In the genomic region with DNA sequence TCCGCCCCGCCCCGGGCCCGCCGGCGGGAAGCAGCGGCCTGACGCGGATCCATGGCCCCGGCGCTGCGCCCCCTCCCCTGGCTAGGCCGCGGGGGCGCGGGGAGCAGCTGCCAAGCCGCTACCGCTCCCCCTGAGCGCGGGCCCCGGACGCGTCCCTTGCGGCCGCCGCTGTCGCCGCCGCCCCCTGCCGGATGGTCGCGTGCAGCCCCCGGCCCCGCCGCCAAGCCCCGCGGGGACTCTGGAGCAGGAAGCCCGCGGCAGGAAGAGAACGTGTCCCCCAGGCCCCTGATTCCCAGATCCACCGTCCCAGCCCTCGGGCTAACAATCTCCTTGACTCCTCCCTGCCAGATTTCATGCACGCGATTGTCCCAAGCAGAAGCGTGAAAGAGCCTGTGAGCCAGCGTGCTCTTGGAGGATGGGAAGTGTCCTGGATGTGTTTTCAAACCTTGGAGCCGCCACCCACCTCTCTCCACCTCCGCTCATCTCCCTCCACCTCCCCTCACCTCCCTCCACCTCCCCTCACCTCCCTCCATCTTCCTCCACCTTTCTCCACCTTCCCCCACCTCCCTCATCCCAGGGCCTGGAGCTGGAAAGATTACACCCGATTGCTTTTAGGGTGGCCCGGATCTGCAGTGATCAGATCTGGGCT, we compare ENCODE assay signal across 1 cellular context.
TF ChIP-seq lines count a peak whose summit lies in the region.

No MANE protein-coding gene starts in this region.

TF ChIP-seq in K562, 482 proteins besides CTCF, POLR2A, EP300 and RAD21 (continued from another document and continues in another):
- TF ChIP-seq POLR2AphosphoS5 (IDR thresholded peaks at IDR 0.05; ENCODE audit: control insufficient read depth, insufficient read depth, low read depth, low read length) (peak; percentile 54; the same call in 1 of the 2 replicates), GATAD2B (IDR thresholded peaks at IDR 0.05; ENCODE audit: borderline replicate concordance) (peak; percentile 84), YY1 (IDR thresholded peaks at IDR 0.05; ENCODE audit: borderline replicate concordance in 1 of 3, control insufficient read depth in 1 of 3, extremely low read depth in 1 of 3, insufficient read depth in 3 of 3, insufficient read length in 1 of 3, insufficient replicate concordance in 2 of 3, low read depth in 1 of 3, low read length in 2 of 3) (peak in 1 of 3 experiments; percentile 41), BHLHE40 (IDR thresholded peaks at IDR 0.05; ENCODE audit: low read length) (peak; percentile 64; the same call in 1 of the 2 replicates), KDM1A (IDR thresholded peaks at IDR 0.05) (peak in 1 of 2 experiments; percentile 51; a peak in 2 of 4 replicates), GATA2 (CRISPR knock-in tag; IDR thresholded peaks at IDR 0.05) (0 out of 2 replicates have a peak, but pooled peaks have one; percentile 14), NONO (IDR thresholded peaks at IDR 0.05; ENCODE audit: low read depth in 2 of 2, low read length in 1 of 2) (0 out of 4 replicates have a peak, but pooled peaks of 1 of the 2 experiments have one; percentile 70), TAF1 (IDR thresholded peaks at IDR 0.05; ENCODE audit: control insufficient read depth, extremely low read depth, insufficient read depth, low read length, severe bottlenecking) (peak; percentile 48), RBFOX2 (IDR thresholded peaks at IDR 0.05; ENCODE audit: low read depth, low read length) (peak; percentile 44), HDAC1 (IDR thresholded peaks at IDR 0.05) (peak in 1 of 2 experiments; percentile 60; a peak in 1 of 4 replicates), TAL1 (IDR thresholded peaks at IDR 0.05) (0 out of 2 replicates have a peak, but pooled peaks have one; percentile 11), PHF20 (IDR thresholded peaks at IDR 0.05; ENCODE audit: partially characterized antibody) (peak; percentile 51), LARP7 (IDR thresholded peaks at IDR 0.05) (0 out of 2 replicates have a peak, but pooled peaks have one; percentile 38), ZEB2 (IDR thresholded peaks at IDR 0.05) (0 out of 2 replicates have a peak, but pooled peaks have one; percentile 43), RNF2 (IDR thresholded peaks at IDR 0.05) (no peak), ZFX (CRISPR knock-in tag; IDR thresholded peaks at IDR 0.05) (peak; percentile 35; the same call in 1 of the 2 replicates)
- TF ChIP-seq, protein P1, sequence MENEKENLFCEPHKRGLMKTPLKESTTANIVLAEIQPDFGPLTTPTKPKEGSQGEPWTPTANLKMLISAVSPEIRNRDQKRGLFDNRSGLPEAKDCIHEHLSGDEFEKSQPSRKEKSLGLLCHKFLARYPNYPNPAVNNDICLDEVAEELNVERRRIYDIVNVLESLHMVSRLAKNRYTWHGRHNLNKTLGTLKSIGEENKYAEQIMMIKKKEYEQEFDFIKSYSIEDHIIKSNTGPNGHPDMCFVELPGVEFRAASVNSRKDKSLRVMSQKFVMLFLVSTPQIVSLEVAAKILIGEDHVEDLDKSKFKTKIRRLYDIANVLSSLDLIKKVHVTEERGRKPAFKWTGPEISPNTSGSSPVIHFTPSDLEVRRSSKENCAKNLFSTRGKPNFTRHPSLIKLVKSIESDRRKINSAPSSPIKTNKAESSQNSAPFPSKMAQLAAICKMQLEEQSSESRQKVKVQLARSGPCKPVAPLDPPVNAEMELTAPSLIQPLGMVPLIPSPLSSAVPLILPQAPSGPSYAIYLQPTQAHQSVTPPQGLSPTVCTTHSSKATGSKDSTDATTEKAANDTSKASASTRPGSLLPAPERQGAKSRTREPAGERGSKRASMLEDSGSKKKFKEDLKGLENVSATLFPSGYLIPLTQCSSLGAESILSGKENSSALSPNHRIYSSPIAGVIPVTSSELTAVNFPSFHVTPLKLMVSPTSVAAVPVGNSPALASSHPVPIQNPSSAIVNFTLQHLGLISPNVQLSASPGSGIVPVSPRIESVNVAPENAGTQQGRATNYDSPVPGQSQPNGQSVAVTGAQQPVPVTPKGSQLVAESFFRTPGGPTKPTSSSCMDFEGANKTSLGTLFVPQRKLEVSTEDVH (IDR thresholded peaks at IDR 0.05; ENCODE audit: low read depth, partially characterized antibody): no peak
- TF ChIP-seq, protein P2, sequence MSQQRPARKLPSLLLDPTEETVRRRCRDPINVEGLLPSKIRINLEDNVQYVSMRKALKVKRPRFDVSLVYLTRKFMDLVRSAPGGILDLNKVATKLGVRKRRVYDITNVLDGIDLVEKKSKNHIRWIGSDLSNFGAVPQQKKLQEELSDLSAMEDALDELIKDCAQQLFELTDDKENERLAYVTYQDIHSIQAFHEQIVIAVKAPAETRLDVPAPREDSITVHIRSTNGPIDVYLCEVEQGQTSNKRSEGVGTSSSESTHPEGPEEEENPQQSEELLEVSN (IDR thresholded peaks at IDR 0.05; ENCODE audit: borderline replicate concordance in 1 of 2, extremely low read depth in 1 of 2, insufficient read depth in 1 of 2, insufficient read length in 1 of 2, low read depth in 1 of 2, low read length in 1 of 2, poor library complexity in 1 of 2, severe bottlenecking in 1 of 2): peak; percentile 46 to 78
- TF ChIP-seq, protein P3, sequence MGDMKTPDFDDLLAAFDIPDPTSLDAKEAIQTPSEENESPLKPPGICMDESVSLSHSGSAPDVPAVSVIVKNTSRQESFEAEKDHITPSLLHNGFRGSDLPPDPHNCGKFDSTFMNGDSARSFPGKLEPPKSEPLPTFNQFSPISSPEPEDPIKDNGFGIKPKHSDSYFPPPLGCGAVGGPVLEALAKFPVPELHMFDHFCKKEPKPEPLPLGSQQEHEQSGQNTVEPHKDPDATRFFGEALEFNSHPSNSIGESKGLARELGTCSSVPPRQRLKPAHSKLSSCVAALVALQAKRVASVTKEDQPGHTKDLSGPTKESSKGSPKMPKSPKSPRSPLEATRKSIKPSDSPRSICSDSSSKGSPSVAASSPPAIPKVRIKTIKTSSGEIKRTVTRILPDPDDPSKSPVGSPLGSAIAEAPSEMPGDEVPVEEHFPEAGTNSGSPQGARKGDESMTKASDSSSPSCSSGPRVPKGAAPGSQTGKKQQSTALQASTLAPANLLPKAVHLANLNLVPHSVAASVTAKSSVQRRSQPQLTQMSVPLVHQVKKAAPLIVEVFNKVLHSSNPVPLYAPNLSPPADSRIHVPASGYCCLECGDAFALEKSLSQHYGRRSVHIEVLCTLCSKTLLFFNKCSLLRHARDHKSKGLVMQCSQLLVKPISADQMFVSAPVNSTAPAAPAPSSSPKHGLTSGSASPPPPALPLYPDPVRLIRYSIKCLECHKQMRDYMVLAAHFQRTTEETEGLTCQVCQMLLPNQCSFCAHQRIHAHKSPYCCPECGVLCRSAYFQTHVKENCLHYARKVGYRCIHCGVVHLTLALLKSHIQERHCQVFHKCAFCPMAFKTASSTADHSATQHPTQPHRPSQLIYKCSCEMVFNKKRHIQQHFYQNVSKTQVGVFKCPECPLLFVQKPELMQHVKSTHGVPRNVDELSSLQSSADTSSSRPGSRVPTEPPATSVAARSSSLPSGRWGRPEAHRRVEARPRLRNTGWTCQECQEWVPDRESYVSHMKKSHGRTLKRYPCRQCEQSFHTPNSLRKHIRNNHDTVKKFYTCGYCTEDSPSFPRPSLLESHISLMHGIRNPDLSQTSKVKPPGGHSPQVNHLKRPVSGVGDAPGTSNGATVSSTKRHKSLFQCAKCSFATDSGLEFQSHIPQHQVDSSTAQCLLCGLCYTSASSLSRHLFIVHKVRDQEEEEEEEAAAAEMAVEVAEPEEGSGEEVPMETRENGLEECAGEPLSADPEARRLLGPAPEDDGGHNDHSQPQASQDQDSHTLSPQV (IDR thresholded peaks at IDR 0.05): peak; percentile 31
- TF ChIP-seq, protein P4, sequence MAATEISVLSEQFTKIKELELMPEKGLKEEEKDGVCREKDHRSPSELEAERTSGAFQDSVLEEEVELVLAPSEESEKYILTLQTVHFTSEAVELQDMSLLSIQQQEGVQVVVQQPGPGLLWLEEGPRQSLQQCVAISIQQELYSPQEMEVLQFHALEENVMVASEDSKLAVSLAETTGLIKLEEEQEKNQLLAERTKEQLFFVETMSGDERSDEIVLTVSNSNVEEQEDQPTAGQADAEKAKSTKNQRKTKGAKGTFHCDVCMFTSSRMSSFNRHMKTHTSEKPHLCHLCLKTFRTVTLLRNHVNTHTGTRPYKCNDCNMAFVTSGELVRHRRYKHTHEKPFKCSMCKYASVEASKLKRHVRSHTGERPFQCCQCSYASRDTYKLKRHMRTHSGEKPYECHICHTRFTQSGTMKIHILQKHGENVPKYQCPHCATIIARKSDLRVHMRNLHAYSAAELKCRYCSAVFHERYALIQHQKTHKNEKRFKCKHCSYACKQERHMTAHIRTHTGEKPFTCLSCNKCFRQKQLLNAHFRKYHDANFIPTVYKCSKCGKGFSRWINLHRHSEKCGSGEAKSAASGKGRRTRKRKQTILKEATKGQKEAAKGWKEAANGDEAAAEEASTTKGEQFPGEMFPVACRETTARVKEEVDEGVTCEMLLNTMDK (IDR thresholded peaks at IDR 0.05; ENCODE audit: borderline replicate concordance, insufficient read depth, low read depth, low read length, poor library complexity, severe bottlenecking): peak; percentile 86
- TF ChIP-seq, protein P5, sequence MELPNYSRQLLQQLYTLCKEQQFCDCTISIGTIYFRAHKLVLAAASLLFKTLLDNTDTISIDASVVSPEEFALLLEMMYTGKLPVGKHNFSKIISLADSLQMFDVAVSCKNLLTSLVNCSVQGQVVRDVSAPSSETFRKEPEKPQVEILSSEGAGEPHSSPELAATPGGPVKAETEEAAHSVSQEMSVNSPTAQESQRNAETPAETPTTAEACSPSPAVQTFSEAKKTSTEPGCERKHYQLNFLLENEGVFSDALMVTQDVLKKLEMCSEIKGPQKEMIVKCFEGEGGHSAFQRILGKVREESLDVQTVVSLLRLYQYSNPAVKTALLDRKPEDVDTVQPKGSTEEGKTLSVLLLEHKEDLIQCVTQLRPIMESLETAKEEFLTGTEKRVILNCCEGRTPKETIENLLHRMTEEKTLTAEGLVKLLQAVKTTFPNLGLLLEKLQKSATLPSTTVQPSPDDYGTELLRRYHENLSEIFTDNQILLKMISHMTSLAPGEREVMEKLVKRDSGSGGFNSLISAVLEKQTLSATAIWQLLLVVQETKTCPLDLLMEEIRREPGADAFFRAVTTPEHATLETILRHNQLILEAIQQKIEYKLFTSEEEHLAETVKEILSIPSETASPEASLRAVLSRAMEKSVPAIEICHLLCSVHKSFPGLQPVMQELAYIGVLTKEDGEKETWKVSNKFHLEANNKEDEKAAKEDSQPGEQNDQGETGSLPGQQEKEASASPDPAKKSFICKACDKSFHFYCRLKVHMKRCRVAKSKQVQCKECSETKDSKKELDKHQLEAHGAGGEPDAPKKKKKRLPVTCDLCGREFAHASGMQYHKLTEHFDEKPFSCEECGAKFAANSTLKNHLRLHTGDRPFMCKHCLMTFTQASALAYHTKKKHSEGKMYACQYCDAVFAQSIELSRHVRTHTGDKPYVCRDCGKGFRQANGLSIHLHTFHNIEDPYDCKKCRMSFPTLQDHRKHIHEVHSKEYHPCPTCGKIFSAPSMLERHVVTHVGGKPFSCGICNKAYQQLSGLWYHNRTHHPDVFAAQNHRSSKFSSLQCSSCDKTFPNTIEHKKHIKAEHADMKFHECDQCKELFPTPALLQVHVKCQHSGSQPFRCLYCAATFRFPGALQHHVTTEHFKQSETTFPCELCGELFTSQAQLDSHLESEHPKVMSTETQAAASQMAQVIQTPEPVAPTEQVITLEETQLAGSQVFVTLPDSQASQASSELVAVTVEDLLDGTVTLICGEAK (IDR thresholded peaks at IDR 0.05): 0 out of 2 replicates have a peak, but pooled peaks have one; percentile 19
- TF ChIP-seq, protein P5 (CRISPR knock-in tag; IDR thresholded peaks at IDR 0.05): no peak
